In the genomic region with DNA sequence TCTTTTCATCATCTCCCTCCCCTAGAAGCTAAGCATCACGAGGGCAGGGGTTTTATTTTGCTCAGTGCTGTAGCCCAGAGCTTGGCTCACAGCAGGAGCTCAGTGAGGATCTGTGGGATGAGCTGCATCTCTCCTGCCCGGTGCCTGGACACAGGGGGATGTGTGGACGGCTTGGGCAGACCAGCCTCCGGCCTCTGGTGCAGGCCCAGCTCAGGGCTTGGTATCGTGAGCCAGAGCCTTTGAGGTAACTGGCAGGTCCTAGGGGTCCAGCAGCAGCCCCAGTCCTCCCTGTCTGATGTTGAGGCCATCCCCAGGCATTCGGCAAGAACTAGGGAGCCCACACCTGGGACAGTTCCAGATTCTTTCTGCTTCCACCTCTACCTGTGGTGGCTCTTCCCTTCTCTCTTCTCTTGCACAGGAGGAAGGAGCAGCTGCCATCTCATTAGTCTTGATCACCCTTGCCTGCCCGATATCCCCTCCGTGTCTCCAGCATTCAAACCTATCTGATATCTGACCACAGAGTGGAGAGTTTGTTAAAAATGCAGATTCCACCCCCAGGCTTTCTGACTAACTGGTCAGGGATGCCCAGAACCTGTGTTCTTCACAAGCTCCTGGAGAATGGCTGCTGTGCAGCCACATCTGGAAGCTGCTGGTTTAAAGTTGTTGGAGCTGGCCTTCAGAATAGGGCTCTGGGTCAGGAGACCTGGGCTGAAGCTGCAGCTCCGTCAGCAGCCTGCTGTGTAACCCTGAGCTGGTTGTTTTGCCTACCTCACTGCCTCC, we compare ENCODE assay signal across 30 cellular contexts. TPM values are rescaled to one million over a fixed set of nuclear protein-coding genes. Genes with fewer than 3 reads are reported as not detected.
DNase-seq lines count a peak whose midpoint lies in the region; TF ChIP-seq lines count a peak whose summit lies in the region.
"Had no signal": no experiment of that assay in that cellular context is flagged by ENCODE, and none has a peak within 500 bp of the region (broad histone marks: within the 10 kb centered on the region; RNA-seq: fewer than 3 reads in every experiment).

No MANE protein-coding gene starts in this region.

- H3K9ac ChIP-seq in GM23248, result no peak overlapping the region
- H3K9ac ChIP-seq in H9 (ENCODE audit: extremely low read depth, insufficient read length, low read length), result no peak overlapping the region

- H3K79me1 ChIP-seq in H9 (ENCODE audit: insufficient read depth, low read depth, low read length, poor library complexity, severe bottlenecking), result no peaks in the 10 kb centered on the region

- no peaks in the 10 kb centered on the region for H3K4me1 ChIP-seq in GM23248 (ENCODE audit: insufficient read depth)
- peaks cover 51 to 100% (median 93%) of the 10 kb centered on the region in 4 donors for H3K4me1 ChIP-seq in transverse colon
- peaks cover 5% of the 10 kb centered on the region; the same call in 1 of the 2 replicates for H3K4me1 ChIP-seq in H9 (ENCODE audit: insufficient read depth, low read length)

- no peaks in the 10 kb centered on the region for H3K27me3 ChIP-seq in GM23248 (replicated peaks; ENCODE audit: insufficient read depth)
- no peaks in the 10 kb centered on the region for H3K27me3 ChIP-seq in transverse colon
- H3K27me3 ChIP-seq in H9 (ENCODE audit: insufficient read depth, low read length), result peaks cover 4% of the 10 kb centered on the region; the same call in 1 of the 2 replicates
- H3K27me3 ChIP-seq: brain microvascular endothelial cell had no signal

- TF ChIP-seq POLR2A in transverse colon (IDR thresholded peaks at IDR 0.05), result no peak

- H3K14ac ChIP-seq in H9 (ENCODE audit: insufficient read depth, low read length), result no peak overlapping the region

- peaks cover 6% of the 10 kb centered on the region for H3K27me3 Mint-ChIP-seq in nephron progenitor cell (ENCODE audit: low read depth, poor library complexity)
- peaks cover 67% of the 10 kb centered on the region for H3K27me3 Mint-ChIP-seq in H9 (ENCODE audit: low read depth)

- H3K9me3 ChIP-seq in GM23248 (ENCODE audit: low read depth) (no peaks in the 10 kb centered on the region), transverse colon (no peaks in the 10 kb centered on the region), H9 (ENCODE audit: control insufficient read depth, low read depth, low read length) (no peaks in the 10 kb centered on the region)
- H3K9me3 ChIP-seq: BLaER1 treated with 17β-estradiol and CSF1 and Interleukin-3, amounts not matched to agents 10 nM and 100 nM had no signal

- H3K4me3 Mint-ChIP-seq in nephron progenitor cell (no peak overlapping the region), H9 (no peak overlapping the region)

- H4K5ac ChIP-seq in H9 (ENCODE audit: insufficient read length, low read depth, low read length), result no peak overlapping the region

- intact Hi-C loops in transverse colon (cut with DNase I; ENCODE audit: low total_unique reads), result no loop called here

- H3K9me2 ChIP-seq in GM23248 (ENCODE audit: insufficient read depth), result no peaks in the 10 kb centered on the region

- no peak overlapping the region for H2AFZ ChIP-seq in GM23248
- no peak overlapping the region for H2AFZ ChIP-seq in H9 (ENCODE audit: low read length)
- H2AFZ ChIP-seq: PC-9 had no signal

- no peak overlapping the region for H2BK20ac ChIP-seq in H9 (ENCODE audit: low read depth, low read length, poor library complexity, severe bottlenecking)

- no peak overlapping the region for H3K27ac ChIP-seq in GM23248
- H3K27ac ChIP-seq in transverse colon, result peak overlapping the region; percentile 85 to 88 (median 87)
- H3K27ac ChIP-seq in H9 (ENCODE audit: insufficient read length, low read depth, low read length), result no peak overlapping the region
- H3K27ac ChIP-seq: BLaER1 treated with 17β-estradiol and CSF1 and Interleukin-3, amounts not matched to agents 10 nM and 100 nM; brain microvascular endothelial cell; epithelial cell of prostate; PC-9 had no signal

- H2BK12ac ChIP-seq in H9 (ENCODE audit: insufficient read length, low read depth, low read length), result no peak overlapping the region

- DNase-seq in GM23248 (peak; percentile 26), amniotic epithelial cell (ENCODE audit: low read depth) (peak; percentile 18), nephron progenitor cell (no peak), transverse colon (no peak), H9 (no peak), GM19240 (ENCODE audit: insufficient read length, low spot score) (no peak)
- DNase-seq in stimulated activated CD4-positive, alpha-beta T cell treated with anti-CD3 and anti-CD28 coated beads, Interleukin-4, amount 100 ng/mL, for 24 hours, result no peak
- DNase-seq: activated CD4-positive, alpha-beta T cell treated with anti-CD3 and anti-CD28 coated beads for 48 hours; activated gamma-delta T cell treated with Interleukin-2 at 50 U/mL for 16 hours; activated T-cell treated with anti-CD3 and anti-CD28 coated beads, Interleukin-2, amount 50 U/mL, for 1 hour; brain microvascular endothelial cell; DMS79; effector CD4-positive, alpha-beta T cell; Kasumi-1; mammary epithelial cell; MV-4-11; NCI-H146; NCI-H446 treated with DMSO at 0.1 percent for 48 hours; NK-92 treated with Interleukin-12 subunit alpha and Interleukin-12 subunit beta, amount 100 ng/mL, for 24 hours; PC-9; SIG-M5; stimulated activated naive CD4-positive, alpha-beta T cell; SW 1271; T-helper 9 cell; WERI-Rb-1 had no signal

- in situ Hi-C loops in GM23248 (cut with MboI), result no loop called here
- in situ Hi-C loops in transverse colon (cut with MboI; ENCODE audit: low pct_ligation_motif_present in 1 of 4, low pct_unique_long_range_greater_than_20kb in 1 of 4, low sequenced_read_pairs in 3 of 4), result no loop called here

- TF ChIP-seq EP300 in transverse colon (IDR thresholded peaks at IDR 0.05; ENCODE audit: low read depth), result no peak

- H3K36me3 Mint-ChIP-seq in nephron progenitor cell (ENCODE audit: low read depth) (peaks cover 5% of the 10 kb centered on the region), H9 (ENCODE audit: insufficient read depth in 1 of 3, low read depth in 3 of 3) (no peaks in the 10 kb centered on the region; a peak in 1 of 7 replicates)

- H3F3A ChIP-seq in GM23248 (ENCODE audit: insufficient read depth), result no peaks in the 10 kb centered on the region

- H3K9me3 Mint-ChIP-seq in nephron progenitor cell (no peaks in the 10 kb centered on the region), H9 (no peaks in the 10 kb centered on the region; a peak in 1 of 5 replicates)

- H4K20me1 ChIP-seq in GM23248 (ENCODE audit: insufficient read depth) (no peaks in the 10 kb centered on the region), H9 (ENCODE audit: control insufficient read depth, insufficient read depth, insufficient read length) (no peaks in the 10 kb centered on the region)
- H4K20me1 ChIP-seq: BLaER1 treated with 17β-estradiol and CSF1 and Interleukin-3, amounts not matched to agents 10 nM and 100 nM had no signal

- H2BK120ac ChIP-seq in H9 (ENCODE audit: low read depth, low read length, poor library complexity, severe bottlenecking), result no peak overlapping the region

- no peaks in the 10 kb centered on the region for H3K79me2 ChIP-seq in GM23248 (ENCODE audit: insufficient read depth)
- no peaks in the 10 kb centered on the region for H3K79me2 ChIP-seq in H9 (ENCODE audit: insufficient read depth, low read length)

- TF ChIP-seq CTCF in nephron progenitor cell (IDR thresholded peaks at IDR 0.05) (no peak), transverse colon (IDR thresholded peaks at IDR 0.05) (no peak), H9 (conservative IDR thresholded peaks at IDR 0.05) (no peak)

- 78 to 88% methylated on average over 9 of the region's 9 CpGs for WGBS in GM23248 (ENCODE audit: low coverage in 1 of 2, low lambda C conversion rate in 2 of 2, missing lambda C conversion rate in 2 of 2), 2 experiments
- 67 to 74% methylated on average over 1 to 9 of the region's 9 CpGs for WGBS in transverse colon (ENCODE audit: low coverage in 1 of 2), 2 donors
- WGBS in H9 (ENCODE audit: extremely low coverage, insufficient read length, low lambda C conversion rate), result no CpG with 5 or more reads among the region's 9 CpGs

- H3K4ac ChIP-seq in H9 (ENCODE audit: low read depth, low read length), result no peak overlapping the region

- no peak overlapping the region for H2BK5ac ChIP-seq in H9 (ENCODE audit: insufficient read length, low read length)

- H3K4me1 Mint-ChIP-seq in nephron progenitor cell (peaks cover 83% of the 10 kb centered on the region), H9 (peaks cover 15 to 20% of the 10 kb centered on the region in 2 experiments)

- H3K4me3 ChIP-seq in GM23248 (no peak overlapping the region), transverse colon (no peak overlapping the region)
- H3K4me3 ChIP-seq: BLaER1 treated with 17β-estradiol and CSF1 and Interleukin-3, amounts not matched to agents 10 nM and 100 nM; PC-9 had no signal

- H3K23me2 ChIP-seq in H9 (ENCODE audit: insufficient read length, low read depth, low read length, poor library complexity, severe bottlenecking), result no peaks in the 10 kb centered on the region

- H4K91ac ChIP-seq in H9 (ENCODE audit: insufficient read length, low read depth, low read length), result no peak overlapping the region

- no peak overlapping the region for H3T11ph ChIP-seq in H9 (ENCODE audit: low read length)

- H2AK5ac ChIP-seq in H9 (ENCODE audit: insufficient read length, low read length), result no peak overlapping the region

- H3K4me2 ChIP-seq in GM23248 (ENCODE audit: unreplicated experiment) (no peak overlapping the region), H9 (ENCODE audit: insufficient read depth, insufficient read length, low read length) (no peak overlapping the region)
- H3K4me2 ChIP-seq: PC-9 had no signal

- H3K27ac Mint-ChIP-seq in nephron progenitor cell, result peak overlapping the region; percentile 88
- peak overlapping the region in 1 of 3 experiments; percentile 24; a peak in 1 of 7 replicates for H3K27ac Mint-ChIP-seq in H9

- H3K23ac ChIP-seq in H9 (ENCODE audit: insufficient read length, low read depth, low read length), result no peak overlapping the region

- no peak overlapping the region for H4K8ac ChIP-seq in H9 (replicated peaks; ENCODE audit: insufficient read length, low read depth, low read length)

- H3K36me3 ChIP-seq in GM23248 (ENCODE audit: low read depth), result no peaks in the 10 kb centered on the region
- no peaks in the 10 kb centered on the region for H3K36me3 ChIP-seq in transverse colon
- H3K36me3 ChIP-seq: BLaER1 treated with 17β-estradiol and CSF1 and Interleukin-3, amounts not matched to agents 10 nM and 100 nM; brain microvascular endothelial cell; WERI-Rb-1 had no signal

- H3K56ac ChIP-seq in H9 (ENCODE audit: insufficient read length, low read depth, low read length), result no peak overlapping the region

- no peak overlapping the region for H2BK15ac ChIP-seq in H9 (ENCODE audit: low read depth, low read length)

- H3K18ac ChIP-seq in H9 (ENCODE audit: insufficient read length, low read depth, low read length), result no peak overlapping the region

RNA-seq across cellular contexts. Expression of gene SLC6A7, which starts 7.9 kb away (rescaled TPM):
- not detected in 2 replicates for total RNA-seq in GM23248 (2014; rRNA removed; shearing (Covaris generic))
- polyA plus RNA-seq in GM23248 (2016; fragmentation: Nextera tagmentation; extraction: Ambion mirVana), result not detected in 2 replicates
- total RNA-seq in transverse colon (10 to 100 TPM; 19.5 to 67.7 (median 21.3) TPM), H9 (2021) (not detected in 2 replicates)
- total RNA-seq: activated CD8-positive, alpha-beta memory T cell treated with anti-CD3 and anti-CD28 coated beads for 36 hours; mammary epithelial cell; PC-9; sciatic nerve had no signal
- polyA plus RNA-seq: mammary epithelial cell had no signal

RNA-seq across cellular contexts. Expression of gene CDX1, which starts 15.4 kb away (rescaled TPM):
- total RNA-seq in GM23248 (2014; rRNA removed; shearing (Covaris generic)), result not detected in 2 replicates
- polyA plus RNA-seq in GM23248 (2016; fragmentation: Nextera tagmentation; extraction: Ambion mirVana), result 0.19 TPM in 1 of 2 replicates, not detected in the other
- total RNA-seq in transverse colon (100 to 1,000 TPM; 249 to 540 (median 360) TPM), H9 (2021) (0.22 TPM in 1 of 2 replicates, not detected in the other)
- total RNA-seq: activated CD8-positive, alpha-beta memory T cell treated with anti-CD3 and anti-CD28 coated beads for 36 hours; mammary epithelial cell; PC-9; sciatic nerve; temporal lobe had no signal
- polyA plus RNA-seq: mammary epithelial cell had no signal

RNA-seq across cellular contexts. Expression of gene PDGFRB, which starts 26.3 kb away (rescaled TPM):
- 189 and 205 TPM in 2 replicates for total RNA-seq in GM23248 (2014; rRNA removed; shearing (Covaris generic))
- 155 and 163 TPM in 2 replicates for polyA plus RNA-seq in GM23248 (2016; fragmentation: Nextera tagmentation; extraction: Ambion mirVana)
- total RNA-seq in transverse colon, result 10 to 100 TPM; 20.2 to 56.3 (median 28.3) TPM
- 2.2 and 3.9 TPM in 2 replicates for total RNA-seq in H9 (2021)
- total RNA-seq: PC-9 had no signal

Comparison
In these comparisons a context has a peak if more than half of its experiments do, and no peak if none do; other contexts are left out.
1. DNase-seq: peak in GM23248 (single experiment) and amniotic epithelial cell (single experiment); none in nephron progenitor cell (single experiment), transverse colon (single experiment), stimulated activated CD4-positive, alpha-beta T cell treated with anti-CD3 and anti-CD28 coated beads, Interleukin-4, amount 100 ng/mL, for 24 hours (single experiment), H9 (single experiment) and GM19240 (single experiment).
2. H3K27ac ChIP-seq: peak in transverse colon (4 of 4); none in GM23248 (single experiment) and H9 (single experiment).
3. RNA of gene SLC6A7, which starts 7.9 kb away (total RNA-seq): 19.5 to 67.7 TPM in transverse colon; not detected in H9 and not detected in GM23248; every median in the first group is over 10 times any median in the second.
4. RNA of gene CDX1, which starts 15.4 kb away (total RNA-seq): 249 to 540 TPM in transverse colon; 0.22 TPM in H9 and not detected in GM23248; every median in the first group is over 100 times any median in the second.